13 cellular contexts compared by ENCODE assay signal in genomic region chr20:52824494-52825216, GRCh38.
A peak's percentile ranks its signal among the peaks of the same experiment; 100 is the strongest.
DNase-seq lines count a peak whose midpoint lies in the region; ATAC-seq lines count a peak whose summit lies in the region.
"Had no signal": no experiment of that assay in that cellular context is flagged by ENCODE, and none has a peak within 500 bp of the region (broad histone marks: within the 10 kb centered on the region; RNA-seq: fewer than 3 reads in every experiment).

No MANE protein-coding gene starts in this region.

- peaks cover 0 to 10% (median 8%) of the 10 kb centered on the region in 3 donors for H3K4me1 Mint-ChIP-seq in T-cell
- H3K4me1 Mint-ChIP-seq in naive thymus-derived CD4-positive, alpha-beta T cell: peaks cover 0 to 12% (median 5%) of the 10 kb centered on the region in 7 donors

- H3K9me3 ChIP-seq in naive thymus-derived CD4-positive, alpha-beta T cell (ENCODE audit: control insufficient read depth in 2 of 3, low read length in 3 of 3): peaks cover 0 to 4% (median 0%) of the 10 kb centered on the region in 3 experiments

- H3K27ac ChIP-seq in naive thymus-derived CD4-positive, alpha-beta T cell (ENCODE audit: low read depth, low read length): no peak overlapping the region

- peaks cover 0 to 4% of the 10 kb centered on the region in 2 donors for H3K27me3 Mint-ChIP-seq in T-cell
- no peaks in the 10 kb centered on the region for H3K27me3 Mint-ChIP-seq in naive thymus-derived CD4-positive, alpha-beta T cell

- peak; percentile 69 to 90 for ATAC-seq in activated naive CD4-positive, alpha-beta T cell treated with anti-CD3 and anti-CD28 coated beads, Interleukin-2, amount 50 U/mL, for 72 hours
- ATAC-seq in T-cell (replicated peaks in 1 of 4): no peak
- no peak for ATAC-seq in naive thymus-derived CD4-positive, alpha-beta T cell
- ATAC-seq in GM18498 (IDR thresholded peaks at IDR 0.05; ENCODE audit: unreplicated experiment): no peak

- H3K36me3 Mint-ChIP-seq in activated naive CD4-positive, alpha-beta T cell treated with anti-CD3 and anti-CD28 coated beads, Interleukin-2, amount 50 U/mL, for 72 hours: peaks cover 8 to 12% of the 10 kb centered on the region in 2 donors
- H3K36me3 Mint-ChIP-seq in T-cell: peaks cover 5% of the 10 kb centered on the region
- peaks cover 0 to 6% (median 0%) of the 10 kb centered on the region in 5 donors for H3K36me3 Mint-ChIP-seq in naive thymus-derived CD4-positive, alpha-beta T cell

- peak overlapping the region in 1 of 3 donors; percentile 17 for H3K4me3 Mint-ChIP-seq in T-cell
- H3K4me3 Mint-ChIP-seq in naive thymus-derived CD4-positive, alpha-beta T cell: peak overlapping the region in 6 of 10 donors; percentile 13 to 62 (median 39)

- POLR2A ChIA-PET in T-cell (lab: Charles Lee): no interaction called here
- POLR2A ChIA-PET in naive thymus-derived CD4-positive, alpha-beta T cell (lab: Charles Lee): interaction anchor here (0.9 kb wide), 1 partner anchor 10 kb away, joined by 4 read pairs; no protein-coding TSS in a partner anchor

- H3K9me3 Mint-ChIP-seq in activated naive CD4-positive, alpha-beta T cell treated with anti-CD3 and anti-CD28 coated beads, Interleukin-2, amount 50 U/mL, for 72 hours: peaks cover 2 to 6% of the 10 kb centered on the region in 2 donors
- peaks cover 1 to 12% (median 8%) of the 10 kb centered on the region in 3 donors for H3K9me3 Mint-ChIP-seq in T-cell
- H3K9me3 Mint-ChIP-seq in naive thymus-derived CD4-positive, alpha-beta T cell: peaks cover under 1 to 25% (median 4%) of the 10 kb centered on the region in 11 donors

- CTCF ChIA-PET in T-cell (lab: Charles Lee): no interaction called here
- CTCF ChIA-PET in naive thymus-derived CD4-positive, alpha-beta T cell (lab: Charles Lee): no interaction called here

- no peak overlapping the region for H3K4me3 ChIP-seq in naive thymus-derived CD4-positive, alpha-beta T cell (ENCODE audit: low read length)

- intact Hi-C loops in naive thymus-derived CD4-positive, alpha-beta T cell (cut with micrococcal nuclease): no loop called here

- peak in 1 of 2 donors; percentile 3 for DNase-seq in activated naive CD4-positive, alpha-beta T cell treated with anti-CD3 and anti-CD28 coated beads, Interleukin-2, amount 50 U/mL, for 72 hours (ENCODE audit: low spot score in 2 of 2)
- DNase-seq in activated naive CD4-positive, alpha-beta T cell treated with anti-CD3 and anti-CD28 coated beads, Interleukin-2, amount 50 U/mL, for 16 hours: no peak
- peak; percentile 48 for DNase-seq in M059J (ENCODE audit: low read depth)
- no peak for DNase-seq in T-cell
- DNase-seq in naive thymus-derived CD4-positive, alpha-beta T cell: no peak
- no peak for DNase-seq in NCI-H1436 treated with DMSO at 0.1 percent for 48 hours (lab: John Stamatoyannopoulos, UW)
- DNase-seq: CD8-positive, alpha-beta memory T cell; DND-41; GF-D8; NCI-H1417; NCI-H2029; NCI-H2171 treated with DMSO at 0.1 percent for 48 hours had no signal

- H3K27me3 ChIP-seq in naive thymus-derived CD4-positive, alpha-beta T cell (ENCODE audit: control insufficient read depth in 2 of 2, insufficient read depth in 2 of 2, low read length in 2 of 2): no peaks in the 10 kb centered on the region

- H3K36me3 ChIP-seq in naive thymus-derived CD4-positive, alpha-beta T cell (ENCODE audit: control insufficient read depth in 2 of 3, insufficient read depth in 3 of 3, low read length in 3 of 3): no peaks in the 10 kb centered on the region

- H3K4me1 ChIP-seq in naive thymus-derived CD4-positive, alpha-beta T cell (ENCODE audit: control insufficient read depth in 2 of 2, insufficient read depth in 2 of 2, low read length in 2 of 2): no peaks in the 10 kb centered on the region

- peak overlapping the region in 1 of 2 donors; percentile 48 for H3K27ac Mint-ChIP-seq in activated naive CD4-positive, alpha-beta T cell treated with anti-CD3 and anti-CD28 coated beads, Interleukin-2, amount 50 U/mL, for 72 hours
- H3K27ac Mint-ChIP-seq in T-cell: peak overlapping the region; percentile 9 to 23
- peak overlapping the region in 4 of 9 donors; percentile 2 to 65 (median 39) for H3K27ac Mint-ChIP-seq in naive thymus-derived CD4-positive, alpha-beta T cell

Comparison
In these comparisons a context has a peak if more than half of its experiments do, and no peak if none do; other contexts are left out.
1. ATAC-seq: peak in activated naive CD4-positive, alpha-beta T cell treated with anti-CD3 and anti-CD28 coated beads, Interleukin-2, amount 50 U/mL, for 72 hours (2 of 2); none in T-cell (0 of 4), naive thymus-derived CD4-positive, alpha-beta T cell (single experiment) and GM18498 (single experiment).